Comparison of ENCODE assay signal across 20 cellular contexts in the genomic region with DNA sequence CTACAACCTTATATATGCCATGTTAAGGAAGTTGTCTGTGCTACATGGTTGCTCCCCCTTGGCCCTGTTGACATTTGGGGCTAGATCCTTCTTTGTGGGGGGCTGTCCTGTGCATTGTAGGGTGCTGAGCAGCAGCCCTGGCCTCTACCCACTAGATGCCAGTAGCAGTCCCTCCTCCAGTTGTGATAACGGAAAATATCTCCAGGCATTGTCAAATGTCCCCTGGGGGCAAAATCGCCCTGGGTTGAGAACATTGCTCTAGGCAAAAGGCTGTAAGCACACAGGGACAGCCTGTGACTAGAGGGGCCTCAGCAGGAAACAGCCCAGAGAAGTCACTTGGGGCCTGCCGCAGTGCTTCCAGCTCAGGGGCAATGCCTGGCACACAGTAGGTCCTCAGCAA.
A peak's percentile ranks its signal among the peaks of the same experiment; 100 is the strongest.
DNase-seq lines count a peak whose midpoint lies in the region; ATAC-seq, FAIRE-seq and TF ChIP-seq lines count a peak whose summit lies in the region.
"Had no signal": no experiment of that assay in that cellular context is flagged by ENCODE, and none has a peak within 500 bp of the region (broad histone marks: within the 10 kb centered on the region; RNA-seq: fewer than 3 reads in every experiment).

No MANE protein-coding gene starts in this region.

- H3K27ac ChIP-seq in OCI-LY3 (ENCODE audit: low read length): peak overlapping the region; percentile 11; the same call in 1 of the 2 replicates
- H3K27ac ChIP-seq in GM12878 (ENCODE audit: control insufficient read depth, insufficient read depth): no peak overlapping the region
- H3K27ac ChIP-seq in heart right ventricle: peak overlapping the region in 1 of 10 donors; percentile 65
- H3K27ac ChIP-seq in caudate nucleus (ENCODE audit: low read depth, low read length): no peak overlapping the region
- H3K27ac ChIP-seq: HL-60, right lobe of liver, thyroid gland had no signal

- ATAC-seq in activated T-cell treated with anti-CD3 and anti-CD28 coated beads, Interleukin-2, amount 50 U/mL, for 72 hours (replicated peaks in 1 of 2): no peak
- ATAC-seq in GM12878 (no peak), heart right ventricle (no peak)
- ATAC-seq in stimulated activated naive CD8-positive, alpha-beta T cell treated with anti-CD3 and anti-CD28 coated beads, Interleukin-15, Interleukin-2, amounts not matched to agents 100 U/mL and 50 U/mL, for 24 hours: peak; percentile 15
- ATAC-seq: right lobe of liver; stimulated activated memory B cell treated with anti-CD40 and anti-IgM and Interleukin-4, amounts not matched to agents 10 μg/mL and 1 μg/mL and 100 μg/mL, for 72 hours had no signal

- in situ Hi-C loops in GM12878 (cut with MboI): no loop called here

- H3K79me2 ChIP-seq in OCI-LY3 (ENCODE audit: low read length): no peaks in the 10 kb centered on the region
- H3K79me2 ChIP-seq in GM12878 (ENCODE audit: control insufficient read depth, insufficient read depth, low read length): no peaks in the 10 kb centered on the region

- H4K20me1 ChIP-seq in OCI-LY3 (ENCODE audit: insufficient read depth, low read length) (no peaks in the 10 kb centered on the region), GM12878 (ENCODE audit: control insufficient read depth, insufficient read depth) (no peaks in the 10 kb centered on the region)

- TF ChIP-seq RAD21 in GM12878 (IDR thresholded peaks at IDR 0.05; ENCODE audit: insufficient read depth, low read depth, low read length): peak; percentile 42; the same call in 1 of the 2 replicates

- H3K9ac ChIP-seq in OCI-LY3 (ENCODE audit: low read length): no peak overlapping the region
- no peak overlapping the region for H3K9ac ChIP-seq in GM12878 (ENCODE audit: control insufficient read depth, insufficient read depth, low read length)

- H3K27ac Mint-ChIP-seq in activated T-cell treated with anti-CD3 and anti-CD28 coated beads, Interleukin-2, amount 50 U/mL, for 72 hours: peak overlapping the region; percentile 98
- H3K27ac Mint-ChIP-seq: memory B cell; naive B cell; stimulated activated memory B cell treated with anti-CD40 and anti-IgM and Interleukin-4, amounts not matched to agents 10 μg/mL and 1 μg/mL and 100 μg/mL, for 72 hours had no signal

- CTCF ChIA-PET in GM12878 (lab: Yijun Ruan, JAX): interaction anchor here (1.5 to 6.9 kb wide), 3 partner anchors 11 to 31 kb away, joined by 3 to 45 read pairs (median 11); no protein-coding TSS in a partner anchor

- peak overlapping the region; percentile 10 to 16 for H3K4me3 Mint-ChIP-seq in activated T-cell treated with anti-CD3 and anti-CD28 coated beads, Interleukin-2, amount 50 U/mL, for 72 hours
- H3K4me3 Mint-ChIP-seq: memory B cell; stimulated activated memory B cell treated with anti-CD40 and anti-IgM and Interleukin-4, amounts not matched to agents 10 μg/mL and 1 μg/mL and 100 μg/mL, for 72 hours had no signal

- SMC1A ChIA-PET in GM12878 (lab: Charles Lee; ENCODE audit: uncharacterized antibody, unreplicated experiment): interaction anchor here (1.1 to 18.9 kb wide), 6 partner anchors 11 to 55 kb away, joined by 3 to 296 read pairs (median 17); no protein-coding TSS in a partner anchor

- no peaks in the 10 kb centered on the region for H3K27me3 Mint-ChIP-seq in activated T-cell treated with anti-CD3 and anti-CD28 coated beads, Interleukin-2, amount 50 U/mL, for 72 hours (ENCODE audit: low read depth)
- H3K27me3 Mint-ChIP-seq: memory B cell; stimulated activated memory B cell treated with anti-CD40 and anti-IgM and Interleukin-4, amounts not matched to agents 10 μg/mL and 1 μg/mL and 100 μg/mL, for 72 hours had no signal

- POLR2A ChIA-PET in GM12878 (lab: Charles Lee): interaction anchor here (1.5 to 2.9 kb wide), 3 partner anchors 14 to 31 kb away, joined by 3 to 10 read pairs (median 4); no protein-coding TSS in a partner anchor

- no peak for FAIRE-seq in GM12878 (lab: Jason Lieb, UNC)

- H3K4me3 ChIP-seq in OCI-LY3 (ENCODE audit: low read length): no peak overlapping the region
- H3K4me3 ChIP-seq in GM12878: no peak overlapping the region
- no peak overlapping the region for H3K4me3 ChIP-seq in heart right ventricle
- H3K4me3 ChIP-seq: esophagus squamous epithelium, right lobe of liver, thyroid gland had no signal

- peaks cover 64% of the 10 kb centered on the region for H3K4me1 ChIP-seq in OCI-LY3 (ENCODE audit: low read length)
- H3K4me1 ChIP-seq in GM12878 (ENCODE audit: control insufficient read depth, insufficient read depth, low read length): peaks cover 5% of the 10 kb centered on the region
- peaks cover 0 to 3% (median 0%) of the 10 kb centered on the region in 9 donors for H3K4me1 ChIP-seq in heart right ventricle
- H3K4me1 ChIP-seq: esophagus squamous epithelium, right lobe of liver, thyroid gland had no signal

- peak overlapping the region; percentile 67 for H2AFZ ChIP-seq in OCI-LY3 (ENCODE audit: low read depth, low read length)
- H2AFZ ChIP-seq in GM12878 (ENCODE audit: control insufficient read depth, low read depth, low read length): no peak overlapping the region

- H3K36me3 ChIP-seq in OCI-LY3 (replicated peaks; ENCODE audit: low read depth, low read length) (peaks cover 16% of the 10 kb centered on the region), GM12878 (ENCODE audit: control insufficient read depth in 2 of 2, insufficient read depth in 2 of 2, low read length in 1 of 2) (no peaks in the 10 kb centered on the region), heart right ventricle (no peaks in the 10 kb centered on the region)
- H3K36me3 ChIP-seq: esophagus squamous epithelium, right lobe of liver, thyroid gland had no signal

- no peak overlapping the region for H3K4me2 ChIP-seq in OCI-LY3 (ENCODE audit: low read length)
- no peak overlapping the region for H3K4me2 ChIP-seq in GM12878 (ENCODE audit: control insufficient read depth, insufficient read depth)

- TF ChIP-seq CTCF in OCI-LY3 (IDR thresholded peaks at IDR 0.05; ENCODE audit: low read depth, low read length) (peak; percentile 18), GM12878 (IDR thresholded peaks at IDR 0.05 in 2 of 3, conservative IDR thresholded peaks at IDR 0.05 in 1 of 3; ENCODE audit: control insufficient read depth in 2 of 3, extremely low read depth in 1 of 3, insufficient read depth in 1 of 3, low read depth in 3 of 3, low read length in 3 of 3) (no peak), heart right ventricle (IDR thresholded peaks at IDR 0.05) (no peak)

- RAD21 ChIA-PET in GM12878 (lab: Charles Lee; ENCODE audit: unreplicated experiment): interaction anchor here (1.1 to 8.6 kb wide), 3 partner anchors 24 to 37 kb away, joined by 3 to 110 read pairs (median 91); no protein-coding TSS in a partner anchor

- BruUV-seq in GM12878 (replicated peaks; lab: Mats Ljungman, UMichigan): no TSS peak

- intact Hi-C loops in GM12878 (cut with micrococcal nuclease; ENCODE audit: unreplicated experiment) (loop anchor here (2.0 kb wide), 1 partner anchor 27 kb away; no protein-coding TSS in a partner anchor), heart right ventricle (cut with DNase I) (no loop called here)

- peaks cover 2 to 7% of the 10 kb centered on the region in 2 donors for H3K9me3 Mint-ChIP-seq in activated T-cell treated with anti-CD3 and anti-CD28 coated beads, Interleukin-2, amount 50 U/mL, for 72 hours

- H3K36me3 Mint-ChIP-seq in activated T-cell treated with anti-CD3 and anti-CD28 coated beads, Interleukin-2, amount 50 U/mL, for 72 hours (ENCODE audit: insufficient read depth in 2 of 2): peaks cover 8 to 12% of the 10 kb centered on the region in 2 donors
- H3K36me3 Mint-ChIP-seq: memory B cell; naive B cell; stimulated activated memory B cell treated with anti-CD40 and anti-IgM and Interleukin-4, amounts not matched to agents 10 μg/mL and 1 μg/mL and 100 μg/mL, for 72 hours had no signal

- no peak for TF ChIP-seq POLR2A in GM12878 (IDR thresholded peaks at IDR 0.05; ENCODE audit: low read depth, low read length)

- DNase-seq in activated T-cell treated with anti-CD3 and anti-CD28 coated beads, Interleukin-2, amount 50 U/mL, for 72 hours: no peak
- DNase-seq in activated T-cell treated with anti-CD3 and anti-CD28 coated beads for 4 hours (no peak), GM12878 (ENCODE audit: low read depth, low spot score) (no peak), heart right ventricle (no peak), NAMALWA (ENCODE audit: low spot score) (no peak), caudate nucleus (lab: John Stamatoyannopoulos, UW) (no peak)
- DNase-seq in stimulated activated naive CD8-positive, alpha-beta T cell treated with anti-CD3 and anti-CD28 coated beads, Interleukin-15, Interleukin-2, amounts not matched to agents 100 U/mL and 50 U/mL, for 24 hours: peak; percentile 53
- DNase-seq: activated gamma-delta T cell, esophagus squamous epithelium, GF-D8, naive B cell, NCI-H1436, NCI-H2171 treated with DMSO at 0.1 percent for 48 hours, NCI-H748 treated with DMSO at 0.1 percent for 48 hours, right lobe of liver, thyroid gland had no signal

- peaks cover 11% of the 10 kb centered on the region for H3K9me3 ChIP-seq in OCI-LY3 (ENCODE audit: insufficient read depth, low read length)
- H3K9me3 ChIP-seq in GM12878 (replicated peaks; ENCODE audit: control insufficient read depth, insufficient read depth, low read length): no peaks in the 10 kb centered on the region; the same call in 2 of the 3 replicates
- peaks cover 0 to 5% (median 0%) of the 10 kb centered on the region in 11 donors for H3K9me3 ChIP-seq in heart right ventricle
- H3K9me3 ChIP-seq: esophagus squamous epithelium, right lobe of liver, thyroid gland had no signal

- WGBS in GM12878 (ENCODE audit: insufficient coverage, insufficient replicate concordance, low lambda C conversion rate, missing lambda C conversion rate): 0% methylated on average over 3 of the region's 3 CpGs
- 74 to 76% methylated on average over 3 of the region's 3 CpGs for WGBS in heart right ventricle, 2 donors

- H3K27me3 ChIP-seq in OCI-LY3 (ENCODE audit: low read depth, low read length): no peaks in the 10 kb centered on the region
- H3K27me3 ChIP-seq in GM12878 (replicated peaks in 1 of 2; ENCODE audit: control insufficient read depth in 2 of 2, insufficient read depth in 2 of 2, low read length in 1 of 2): no peaks in the 10 kb centered on the region
- H3K27me3 ChIP-seq in heart right ventricle: peaks cover 0 to 14% (median 0%) of the 10 kb centered on the region in 7 donors
- H3K27me3 ChIP-seq: right lobe of liver, thyroid gland had no signal

- peaks cover 100% of the 10 kb centered on the region for H3K4me1 Mint-ChIP-seq in activated T-cell treated with anti-CD3 and anti-CD28 coated beads, Interleukin-2, amount 50 U/mL, for 72 hours (ENCODE audit: low read depth)
- H3K4me1 Mint-ChIP-seq: memory B cell; naive B cell; stimulated activated memory B cell treated with anti-CD40 and anti-IgM and Interleukin-4, amounts not matched to agents 10 μg/mL and 1 μg/mL and 100 μg/mL, for 72 hours had no signal

- no peak for TF ChIP-seq EP300 in GM12878 (IDR thresholded peaks at IDR 0.05; ENCODE audit: borderline replicate concordance in 1 of 2, control insufficient read depth in 1 of 2, low read depth in 2 of 2, low read length in 2 of 2)

TF ChIP-seq in GM12878, 131 proteins besides CTCF, POLR2A, EP300 and RAD21 (continues in another document):
- 0 out of 2 replicates have a peak, but pooled peaks have one; percentile 70 for TF ChIP-seq DPF2 (IDR thresholded peaks at IDR 0.05)
